In the genomic region with DNA sequence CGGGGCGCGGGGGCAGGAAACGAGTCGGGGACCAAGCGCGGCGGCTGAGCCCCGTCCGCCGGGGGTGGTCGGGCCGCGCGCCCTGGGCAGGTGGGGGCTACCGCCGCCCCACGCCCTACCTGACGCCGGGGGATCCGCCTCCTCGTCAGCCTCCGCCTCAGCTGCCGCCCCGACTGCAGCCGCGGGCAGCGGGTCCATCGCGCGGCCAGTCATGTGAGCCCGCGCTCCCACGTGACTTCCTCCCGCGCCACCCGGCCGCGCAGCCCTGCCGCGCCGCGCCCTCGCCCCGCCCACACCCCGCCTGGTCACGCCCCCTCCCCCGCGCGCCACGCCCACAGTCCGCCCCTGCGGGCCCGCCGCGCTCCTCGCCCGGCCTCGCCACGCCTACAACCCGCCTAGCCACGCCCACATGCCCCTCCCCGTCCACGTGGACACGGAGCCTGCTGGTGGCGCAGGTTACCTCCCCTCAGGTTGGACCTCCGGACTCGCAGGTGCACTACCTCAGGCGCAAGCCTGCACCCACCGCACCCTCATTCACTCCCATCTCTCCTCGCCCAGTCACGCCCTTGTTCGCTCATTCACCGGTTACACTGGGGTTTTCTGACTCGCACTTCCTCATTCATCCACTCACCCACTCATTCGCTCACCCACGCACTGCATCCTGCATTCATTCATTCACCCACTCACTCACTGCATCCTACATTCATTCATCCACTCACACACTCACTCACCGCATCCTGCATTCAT, we compare ENCODE assay signal across 8 cellular contexts. TPM values are rescaled to one million over a fixed set of nuclear protein-coding genes. Genes with fewer than 3 reads are reported as not detected.
A peak's percentile ranks its signal among the peaks of the same experiment; 100 is the strongest.
DNase-seq lines count a peak whose midpoint lies in the region; ATAC-seq lines count a peak whose summit lies in the region.

A gene with protein sequence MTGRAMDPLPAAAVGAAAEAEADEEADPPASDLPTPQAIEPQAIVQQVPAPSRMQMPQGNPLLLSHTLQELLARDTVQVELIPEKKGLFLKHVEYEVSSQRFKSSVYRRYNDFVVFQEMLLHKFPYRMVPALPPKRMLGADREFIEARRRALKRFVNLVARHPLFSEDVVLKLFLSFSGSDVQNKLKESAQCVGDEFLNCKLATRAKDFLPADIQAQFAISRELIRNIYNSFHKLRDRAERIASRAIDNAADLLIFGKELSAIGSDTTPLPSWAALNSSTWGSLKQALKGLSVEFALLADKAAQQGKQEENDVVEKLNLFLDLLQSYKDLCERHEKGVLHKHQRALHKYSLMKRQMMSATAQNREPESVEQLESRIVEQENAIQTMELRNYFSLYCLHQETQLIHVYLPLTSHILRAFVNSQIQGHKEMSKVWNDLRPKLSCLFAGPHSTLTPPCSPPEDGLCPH (minus strand): TSS at position 233 of the 747 bp plus-strand sequence. CDS start 20 bp downstream, at position 213.

- no peaks in the 10 kb centered on the region for H3K27me3 ChIP-seq in layer of hippocampus (ENCODE audit: control insufficient read depth, insufficient read depth, low read length)

- H3K27ac ChIP-seq in cingulate gyrus (ENCODE audit: low read depth, low read length) (peak within 1 kb of the TSS; percentile 47), layer of hippocampus (ENCODE audit: low read depth, low read length) (peak within 1 kb of the TSS; percentile 68)

- ATAC-seq in HG03432 (IDR thresholded peaks at IDR 0.05; ENCODE audit: unreplicated experiment): peak; percentile 73

- DNase-seq in Ammon's horn (ENCODE audit: low spot score) (peak; percentile 92), GM19238 (ENCODE audit: insufficient read length, low spot score) (peak; percentile 94), NCI-H460 (ENCODE audit: extremely low read depth, low read depth) (peak; percentile 75)
- peak; percentile 92 to 94 for DNase-seq in activated CD4-positive, alpha-beta T cell treated with anti-CD3 and anti-CD28 coated beads for 4 hours
- DNase-seq in stimulated activated CD4-positive, alpha-beta T cell treated with anti-CD3 and anti-CD28 coated beads, Interleukin-1b, Interleukin-23, amount 100 ng/mL, for 24 hours (ENCODE audit: low read depth in 4 of 4, low spot score in 1 of 4): peak; percentile 88 to 98 (median 94)

RNA-seq across cellular contexts. Expression of the gene that starts here (rescaled TPM):
- total RNA-seq in NCI-H460 (2014; rRNA removed; shearing (Covaris generic)): 12.6 and 14.2 TPM in 2 replicates
- polyA plus RNA-seq in NCI-H460 (2014; cell fraction: nucleus; rRNA removed): 16.2 and 18.3 TPM in 2 replicates

Comparison
In these comparisons a context has a peak if more than half of its experiments do, and no peak if none do; other contexts are left out.
1. Peak in every context shown above with its lines: DNase-seq, ATAC-seq and H3K27ac ChIP-seq.